2 cellular contexts compared by ENCODE assay signal in the genomic region with DNA sequence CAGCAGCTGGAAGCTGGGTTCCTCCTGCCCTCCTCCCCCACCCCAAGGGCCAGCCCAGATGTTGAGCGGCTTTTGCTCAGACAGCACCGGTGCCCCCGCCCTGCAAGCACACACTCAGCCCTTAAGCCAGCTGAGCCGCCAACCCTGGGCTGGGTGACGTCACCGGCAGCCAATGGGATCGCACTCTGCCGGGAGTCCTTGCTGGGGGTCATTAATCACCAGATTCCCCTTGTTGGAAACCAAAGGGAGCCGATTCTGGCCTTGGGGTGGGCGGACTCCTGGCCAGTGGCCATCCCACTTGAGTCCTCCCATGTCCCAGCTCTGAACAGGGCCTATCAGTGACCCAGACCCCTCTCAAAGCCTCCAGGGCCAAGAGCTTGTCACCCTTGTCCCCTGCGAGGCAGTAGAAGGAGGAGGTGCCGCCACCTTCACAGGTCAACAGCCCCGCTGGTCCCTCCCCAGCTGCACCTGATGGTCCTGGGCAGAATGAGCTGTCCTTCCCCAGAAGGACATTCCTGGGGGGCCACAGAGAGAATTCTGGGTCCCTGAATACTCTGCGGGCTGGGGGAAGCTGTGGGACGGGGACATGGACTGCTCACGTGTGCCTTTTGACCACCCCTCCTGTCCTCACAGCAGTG.
A peak's percentile ranks its signal among the peaks of the same experiment; 100 is the strongest.
TF ChIP-seq lines count a peak whose summit lies in the region.

No MANE protein-coding gene starts in this region.

TF ChIP-seq in HEK293T, 16 proteins besides CTCF, POLR2A, EP300 and RAD21:
- TF ChIP-seq, protein P1, sequence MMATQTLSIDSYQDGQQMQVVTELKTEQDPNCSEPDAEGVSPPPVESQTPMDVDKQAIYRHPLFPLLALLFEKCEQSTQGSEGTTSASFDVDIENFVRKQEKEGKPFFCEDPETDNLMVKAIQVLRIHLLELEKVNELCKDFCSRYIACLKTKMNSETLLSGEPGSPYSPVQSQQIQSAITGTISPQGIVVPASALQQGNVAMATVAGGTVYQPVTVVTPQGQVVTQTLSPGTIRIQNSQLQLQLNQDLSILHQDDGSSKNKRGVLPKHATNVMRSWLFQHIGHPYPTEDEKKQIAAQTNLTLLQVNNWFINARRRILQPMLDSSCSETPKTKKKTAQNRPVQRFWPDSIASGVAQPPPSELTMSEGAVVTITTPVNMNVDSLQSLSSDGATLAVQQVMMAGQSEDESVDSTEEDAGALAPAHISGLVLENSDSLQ (IDR thresholded peaks at IDR 0.05): peak; percentile 83
- TF ChIP-seq HDGF (IDR thresholded peaks at IDR 0.05; ENCODE audit: borderline replicate concordance): no peak

TF ChIP-seq in SK-N-SH, 30 proteins besides CTCF, POLR2A, EP300 and RAD21:
- TF ChIP-seq, protein P2, sequence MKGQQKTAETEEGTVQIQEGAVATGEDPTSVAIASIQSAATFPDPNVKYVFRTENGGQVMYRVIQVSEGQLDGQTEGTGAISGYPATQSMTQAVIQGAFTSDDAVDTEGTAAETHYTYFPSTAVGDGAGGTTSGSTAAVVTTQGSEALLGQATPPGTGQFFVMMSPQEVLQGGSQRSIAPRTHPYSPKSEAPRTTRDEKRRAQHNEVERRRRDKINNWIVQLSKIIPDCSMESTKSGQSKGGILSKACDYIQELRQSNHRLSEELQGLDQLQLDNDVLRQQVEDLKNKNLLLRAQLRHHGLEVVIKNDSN (IDR thresholded peaks at IDR 0.05; ENCODE audit: borderline replicate concordance, low read depth): no peak
- TF ChIP-seq, protein P3, sequence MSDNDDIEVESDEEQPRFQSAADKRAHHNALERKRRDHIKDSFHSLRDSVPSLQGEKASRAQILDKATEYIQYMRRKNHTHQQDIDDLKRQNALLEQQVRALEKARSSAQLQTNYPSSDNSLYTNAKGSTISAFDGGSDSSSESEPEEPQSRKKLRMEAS (IDR thresholded peaks at IDR 0.05; ENCODE audit: low read depth): no peak
- TF ChIP-seq NFIC (IDR thresholded peaks at IDR 0.05; ENCODE audit: borderline replicate concordance) (no peak), MEF2A (IDR thresholded peaks at IDR 0.05; ENCODE audit: borderline replicate concordance, low read depth) (no peak), GATA2 (CRISPR knock-in tag; IDR thresholded peaks at IDR 0.05) (no peak), ELF1 (IDR thresholded peaks at IDR 0.05) (no peak), GABPA (IDR thresholded peaks at IDR 0.05; ENCODE audit: low read depth) (no peak), CHD2 (IDR thresholded peaks at IDR 0.05; ENCODE audit: low read length, partially characterized antibody) (no peak), RFX5 (IDR thresholded peaks at IDR 0.05; ENCODE audit: low read length) (peak; percentile 70)
- TF ChIP-seq, protein P4, sequence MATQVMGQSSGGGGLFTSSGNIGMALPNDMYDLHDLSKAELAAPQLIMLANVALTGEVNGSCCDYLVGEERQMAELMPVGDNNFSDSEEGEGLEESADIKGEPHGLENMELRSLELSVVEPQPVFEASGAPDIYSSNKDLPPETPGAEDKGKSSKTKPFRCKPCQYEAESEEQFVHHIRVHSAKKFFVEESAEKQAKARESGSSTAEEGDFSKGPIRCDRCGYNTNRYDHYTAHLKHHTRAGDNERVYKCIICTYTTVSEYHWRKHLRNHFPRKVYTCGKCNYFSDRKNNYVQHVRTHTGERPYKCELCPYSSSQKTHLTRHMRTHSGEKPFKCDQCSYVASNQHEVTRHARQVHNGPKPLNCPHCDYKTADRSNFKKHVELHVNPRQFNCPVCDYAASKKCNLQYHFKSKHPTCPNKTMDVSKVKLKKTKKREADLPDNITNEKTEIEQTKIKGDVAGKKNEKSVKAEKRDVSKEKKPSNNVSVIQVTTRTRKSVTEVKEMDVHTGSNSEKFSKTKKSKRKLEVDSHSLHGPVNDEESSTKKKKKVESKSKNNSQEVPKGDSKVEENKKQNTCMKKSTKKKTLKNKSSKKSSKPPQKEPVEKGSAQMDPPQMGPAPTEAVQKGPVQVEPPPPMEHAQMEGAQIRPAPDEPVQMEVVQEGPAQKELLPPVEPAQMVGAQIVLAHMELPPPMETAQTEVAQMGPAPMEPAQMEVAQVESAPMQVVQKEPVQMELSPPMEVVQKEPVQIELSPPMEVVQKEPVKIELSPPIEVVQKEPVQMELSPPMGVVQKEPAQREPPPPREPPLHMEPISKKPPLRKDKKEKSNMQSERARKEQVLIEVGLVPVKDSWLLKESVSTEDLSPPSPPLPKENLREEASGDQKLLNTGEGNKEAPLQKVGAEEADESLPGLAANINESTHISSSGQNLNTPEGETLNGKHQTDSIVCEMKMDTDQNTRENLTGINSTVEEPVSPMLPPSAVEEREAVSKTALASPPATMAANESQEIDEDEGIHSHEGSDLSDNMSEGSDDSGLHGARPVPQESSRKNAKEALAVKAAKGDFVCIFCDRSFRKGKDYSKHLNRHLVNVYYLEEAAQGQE (IDR thresholded peaks at IDR 0.05; ENCODE audit: low read depth, low read length): no peak
- TF ChIP-seq, protein P5, sequence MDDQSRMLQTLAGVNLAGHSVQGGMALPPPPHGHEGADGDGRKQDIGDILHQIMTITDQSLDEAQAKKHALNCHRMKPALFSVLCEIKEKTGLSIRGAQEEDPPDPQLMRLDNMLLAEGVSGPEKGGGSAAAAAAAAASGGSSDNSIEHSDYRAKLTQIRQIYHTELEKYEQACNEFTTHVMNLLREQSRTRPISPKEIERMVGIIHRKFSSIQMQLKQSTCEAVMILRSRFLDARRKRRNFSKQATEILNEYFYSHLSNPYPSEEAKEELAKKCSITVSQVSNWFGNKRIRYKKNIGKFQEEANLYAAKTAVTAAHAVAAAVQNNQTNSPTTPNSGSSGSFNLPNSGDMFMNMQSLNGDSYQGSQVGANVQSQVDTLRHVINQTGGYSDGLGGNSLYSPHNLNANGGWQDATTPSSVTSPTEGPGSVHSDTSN (IDR thresholded peaks at IDR 0.05): peak; percentile 79
